Comparison of ENCODE assay signal across 8 cellular contexts in the genomic region with DNA sequence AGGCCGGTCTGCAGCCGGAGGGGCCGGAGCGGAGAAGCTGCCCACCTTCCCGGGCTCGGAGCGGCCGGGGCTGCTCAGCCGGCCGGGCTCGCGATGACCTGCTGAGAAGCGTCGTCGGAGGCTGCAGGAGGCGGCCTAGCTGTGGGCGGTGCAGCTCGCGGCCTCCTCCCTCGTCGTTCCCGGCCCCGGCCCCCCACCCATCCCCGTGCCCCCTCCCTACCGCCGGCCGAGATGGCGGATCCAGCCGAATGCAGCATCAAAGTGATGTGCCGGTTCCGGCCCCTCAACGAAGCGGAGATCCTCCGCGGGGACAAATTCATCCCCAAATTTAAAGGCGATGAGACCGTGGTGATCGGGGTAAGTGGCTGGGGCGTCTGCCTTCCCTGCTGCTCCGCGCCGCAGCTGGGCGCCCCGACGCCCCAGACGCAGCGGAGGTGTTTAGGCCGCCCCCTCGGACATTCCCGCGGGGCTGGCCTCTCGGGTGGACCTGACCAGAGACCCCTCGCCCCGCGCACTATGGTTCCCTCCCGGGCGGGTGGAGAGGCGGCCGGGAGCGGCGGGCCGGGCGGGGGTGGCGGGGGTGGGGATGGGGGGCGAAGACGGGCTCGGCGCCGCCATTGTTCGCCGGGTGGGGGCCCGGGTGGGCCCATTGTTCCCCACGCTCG. TPM values are rescaled to one million over a fixed set of nuclear protein-coding genes. Genes with fewer than 3 reads are reported as not detected.
DNase-seq lines count a peak whose midpoint lies in the region; ATAC-seq and TF ChIP-seq lines count a peak whose summit lies in the region.

No MANE protein-coding gene starts in this region.

- H3K4me1 Mint-ChIP-seq in IgD-negative memory B cell (peaks cover 0 to 8% (median 7%) of the 10 kb centered on the region in 3 donors), neural crest cell (peaks cover 20% of the 10 kb centered on the region)

- peak; percentile 24 for ATAC-seq in GM21717 (IDR thresholded peaks at IDR 0.05; ENCODE audit: unreplicated experiment)

- H3K27me3 Mint-ChIP-seq in IgD-negative memory B cell (peaks cover 15% of the 10 kb centered on the region), neural crest cell (ENCODE audit: low read depth) (peaks cover 22% of the 10 kb centered on the region)

- TF ChIP-seq CTCF in cardiac fibroblast (IDR thresholded peaks at IDR 0.05; ENCODE audit: low read depth, low read length) = no peak
- no peak for TF ChIP-seq CTCF in neural crest cell (conservative IDR thresholded peaks at IDR 0.05)

- peaks cover 0 to 2% (median 0%) of the 10 kb centered on the region in 3 donors for H3K9me3 Mint-ChIP-seq in IgD-negative memory B cell
- no peaks in the 10 kb centered on the region for H3K9me3 Mint-ChIP-seq in neural crest cell

- DNase-seq in NCI-H748 (lab: John Stamatoyannopoulos, UW; ENCODE audit: unreplicated experiment) (peak; percentile 81), NCI-H748 treated with DMSO at 0.1 percent for 48 hours (lab: John Stamatoyannopoulos, UW) (no peak), cardiac fibroblast (ENCODE audit: low read depth in 2 of 2) (no peak), neural crest cell (ENCODE audit: low read depth, low spot score) (no peak), NCI-H128 (lab: John Stamatoyannopoulos, UW; ENCODE audit: unreplicated experiment) (no peak)
- DNase-seq in NK-92 treated with Interleukin-12 subunit alpha and Interleukin-12 subunit beta, amount 100 ng/mL, for 24 hours (lab: John Stamatoyannopoulos, UW) = no peak

- H3K4me3 Mint-ChIP-seq in IgD-negative memory B cell (peak overlapping the region; percentile 65 to 86 (median 80)), neural crest cell (peak overlapping the region; percentile 97)

- no peaks in the 10 kb centered on the region for H3K36me3 Mint-ChIP-seq in IgD-negative memory B cell
- peaks cover 8% of the 10 kb centered on the region for H3K36me3 Mint-ChIP-seq in neural crest cell (ENCODE audit: low read depth)

- peak overlapping the region; percentile 10 to 11 for H3K4me3 ChIP-seq in cardiac fibroblast (replicated peaks in 1 of 2; ENCODE audit: low read depth in 2 of 2, low read length in 2 of 2)

- H3K27ac Mint-ChIP-seq in IgD-negative memory B cell (no peak overlapping the region), neural crest cell (ENCODE audit: unreplicated experiment) (no peak overlapping the region)

RNA-seq across cellular contexts. Expression of gene KIF5C, which starts 0.5 kb away (rescaled TPM):
- 2.0 TPM for polyA plus RNA-seq in IgD-negative memory B cell
- 63.3 and 66.7 TPM in 2 replicates for total RNA-seq in neural crest cell
